ENCODE assay signal across 12 cellular contexts in genomic region chr2:133063792-133064191, GRCh38.
DNase-seq lines count a peak whose midpoint lies in the region; ATAC-seq and TF ChIP-seq lines count a peak whose summit lies in the region.
"Had no signal": no experiment of that assay in that cellular context is flagged by ENCODE, and none has a peak within 500 bp of the region (broad histone marks: within the 10 kb centered on the region; RNA-seq: fewer than 3 reads in every experiment).

No MANE protein-coding gene starts in this region.

- H3K9me3 Mint-ChIP-seq in WTC11 = peaks cover 3% of the 10 kb centered on the region; the same call in 1 of the 2 replicates
- H3K9me3 Mint-ChIP-seq in stimulated activated naive CD8-positive, alpha-beta T cell treated with anti-CD3 and anti-CD28 coated beads, Interleukin-15, amount 100 ng/mL, for 72 hours = peaks cover 0 to 7% of the 10 kb centered on the region in 2 donors

- DNase-seq in AG20443 (ENCODE audit: low spot score) (peak; percentile 33), HT-29 (ENCODE audit: low spot score) (peak; percentile 18), WTC11 (ENCODE audit: low spot score) (peak; percentile 78), iPS DF 6.9 (ENCODE audit: low read depth, low spot score) (peak; percentile 43), stomach (no peak), Peyer's patch (no peak)
- DNase-seq in stimulated activated naive CD8-positive, alpha-beta T cell treated with anti-CD3 and anti-CD28 coated beads, Interleukin-15, amount 100 ng/mL, for 72 hours = no peak
- DNase-seq: CD4-positive, alpha-beta memory T cell; naive B cell; NCI-H2107; SHP77 treated with DMSO at 0.1 percent for 48 hours had no signal

- no peaks in the 10 kb centered on the region for H3K36me3 ChIP-seq in iPS DF 6.9 (ENCODE audit: control insufficient read depth, insufficient read depth, low read length)
- no peaks in the 10 kb centered on the region for H3K36me3 ChIP-seq in stomach
- no peaks in the 10 kb centered on the region for H3K36me3 ChIP-seq in Peyer's patch

- H3K27me3 ChIP-seq in iPS DF 6.9 (ENCODE audit: control insufficient read depth, insufficient read depth, low read length) (no peaks in the 10 kb centered on the region), stomach (no peaks in the 10 kb centered on the region), Peyer's patch (no peaks in the 10 kb centered on the region)

- H3K4me1 ChIP-seq in iPS DF 6.9 (ENCODE audit: control insufficient read depth, insufficient read depth, low read length) (no peaks in the 10 kb centered on the region), stomach (no peaks in the 10 kb centered on the region), Peyer's patch (no peaks in the 10 kb centered on the region)

- H3K9me3 ChIP-seq in iPS DF 6.9 (ENCODE audit: control insufficient read depth, insufficient read depth, low read length) = no peaks in the 10 kb centered on the region
- no peaks in the 10 kb centered on the region for H3K9me3 ChIP-seq in stomach
- H3K9me3 ChIP-seq in Peyer's patch = no peaks in the 10 kb centered on the region

- H3K27me3 Mint-ChIP-seq in WTC11 (ENCODE audit: low read depth) = no peaks in the 10 kb centered on the region
- H3K27me3 Mint-ChIP-seq in stimulated activated naive CD8-positive, alpha-beta T cell treated with anti-CD3 and anti-CD28 coated beads, Interleukin-15, amount 100 ng/mL, for 72 hours = no peaks in the 10 kb centered on the region
- H3K27me3 Mint-ChIP-seq: CD4-positive, alpha-beta memory T cell; naive B cell had no signal

- no peak overlapping the region for H3K4me3 Mint-ChIP-seq in WTC11
- no peak overlapping the region for H3K4me3 Mint-ChIP-seq in stimulated activated naive CD8-positive, alpha-beta T cell treated with anti-CD3 and anti-CD28 coated beads, Interleukin-15, amount 100 ng/mL, for 72 hours
- H3K4me3 Mint-ChIP-seq: CD4-positive, alpha-beta memory T cell; naive B cell had no signal

- ATAC-seq in WTC11 (peak; percentile 61; the same call in 1 of the 2 replicates), HG03175 (IDR thresholded peaks at IDR 0.05; ENCODE audit: unreplicated experiment) (no peak)
- no peak for ATAC-seq in stimulated activated naive CD8-positive, alpha-beta T cell treated with anti-CD3 and anti-CD28 coated beads, Interleukin-15, amount 100 ng/mL, for 72 hours

- H3K27ac Mint-ChIP-seq in WTC11 = no peak overlapping the region
- H3K27ac Mint-ChIP-seq in stimulated activated naive CD8-positive, alpha-beta T cell treated with anti-CD3 and anti-CD28 coated beads, Interleukin-15, amount 100 ng/mL, for 72 hours = no peak overlapping the region
- H3K27ac Mint-ChIP-seq: CD4-positive, alpha-beta memory T cell; naive B cell had no signal

- POLR2A ChIA-PET in WTC11 (lab: Charles Lee) = no interaction called here

- TF ChIP-seq POLR2A in stomach (IDR thresholded peaks at IDR 0.05) = no peak
- no peak for TF ChIP-seq POLR2A in Peyer's patch (IDR thresholded peaks at IDR 0.05)

- H3K4me1 Mint-ChIP-seq in WTC11 = no peaks in the 10 kb centered on the region
- no peaks in the 10 kb centered on the region for H3K4me1 Mint-ChIP-seq in stimulated activated naive CD8-positive, alpha-beta T cell treated with anti-CD3 and anti-CD28 coated beads, Interleukin-15, amount 100 ng/mL, for 72 hours
- H3K4me1 Mint-ChIP-seq: CD4-positive, alpha-beta memory T cell; naive B cell had no signal

- TF ChIP-seq CTCF in WTC11 (IDR thresholded peaks at IDR 0.05) = no peak
- TF ChIP-seq CTCF in stomach (IDR thresholded peaks at IDR 0.05) = no peak
- TF ChIP-seq CTCF in Peyer's patch (IDR thresholded peaks at IDR 0.05) = no peak

- H3K27ac ChIP-seq in iPS DF 6.9 (ENCODE audit: low read length) = no peak overlapping the region
- no peak overlapping the region for H3K27ac ChIP-seq in stomach
- no peak overlapping the region for H3K27ac ChIP-seq in Peyer's patch

- intact Hi-C loops in stomach (cut with DNase I; ENCODE audit: low total_unique reads) = no loop called here

- TF ChIP-seq EP300 in stomach (IDR thresholded peaks at IDR 0.05) = no peak

- H3K4me3 ChIP-seq in iPS DF 6.9 (ENCODE audit: low read length) = no peak overlapping the region
- no peak overlapping the region for H3K4me3 ChIP-seq in stomach
- no peak overlapping the region for H3K4me3 ChIP-seq in Peyer's patch

- CTCF ChIA-PET in WTC11 (lab: Charles Lee) = no interaction called here

- no peaks in the 10 kb centered on the region for H3K36me3 Mint-ChIP-seq in WTC11
- H3K36me3 Mint-ChIP-seq: CD4-positive, alpha-beta memory T cell; naive B cell had no signal

- no CpG with 5 or more reads among the region's 4 CpGs for WGBS in iPS DF 6.9 (ENCODE audit: insufficient coverage, insufficient read length)
- 11 to 22% (median 19%) methylated on average over 4 of the region's 4 CpGs for WGBS in stomach, 5 donors

TF ChIP-seq in WTC11, 78 proteins besides CTCF, POLR2A, EP300 and RAD21 (continues in another document):
- peak; percentile 62; the same call in 1 of the 2 replicates for TF ChIP-seq SMAD4 (CRISPR knock-in tag; IDR thresholded peaks at IDR 0.05)
- peak; percentile 55; the same call in 1 of the 2 replicates for TF ChIP-seq TEAD4 (CRISPR knock-in tag; IDR thresholded peaks at IDR 0.05)
- TF ChIP-seq SOX15 (CRISPR knock-in tag; IDR thresholded peaks at IDR 0.05) = no peak
- no peak for TF ChIP-seq ZNF425 (CRISPR knock-in tag; conservative IDR thresholded peaks at IDR 0.05)
- 0 out of 2 replicates have a peak, but pooled peaks have one; percentile 26 for TF ChIP-seq E2F1 (CRISPR knock-in tag; IDR thresholded peaks at IDR 0.05)
- TF ChIP-seq TEAD1 (CRISPR knock-in tag; IDR thresholded peaks at IDR 0.05) = 0 out of 2 replicates have a peak, but pooled peaks have one; percentile 28
- TF ChIP-seq ARID4B (CRISPR knock-in tag; IDR thresholded peaks at IDR 0.05; ENCODE audit: borderline replicate concordance) = peak; percentile 69; the same call in 1 of the 2 replicates
- 0 out of 2 replicates have a peak, but pooled peaks have one; percentile 49 for TF ChIP-seq JUN (CRISPR knock-in tag; IDR thresholded peaks at IDR 0.05)
- TF ChIP-seq CREM (CRISPR knock-in tag; IDR thresholded peaks at IDR 0.05) = peak; percentile 42; the same call in 1 of the 2 replicates

Comparison
In these comparisons a context has a peak if more than half of its experiments do, and no peak if none do; other contexts are left out.
1. DNase-seq: peak in AG20443 (single experiment), HT-29 (single experiment), WTC11 (single experiment) and iPS DF 6.9 (single experiment); none in stomach (single experiment), stimulated activated naive CD8-positive, alpha-beta T cell treated with anti-CD3 and anti-CD28 coated beads, Interleukin-15, amount 100 ng/mL, for 72 hours (0 of 2) and Peyer's patch (0 of 3).